9 cellular contexts compared by ENCODE assay signal in the genomic region with DNA sequence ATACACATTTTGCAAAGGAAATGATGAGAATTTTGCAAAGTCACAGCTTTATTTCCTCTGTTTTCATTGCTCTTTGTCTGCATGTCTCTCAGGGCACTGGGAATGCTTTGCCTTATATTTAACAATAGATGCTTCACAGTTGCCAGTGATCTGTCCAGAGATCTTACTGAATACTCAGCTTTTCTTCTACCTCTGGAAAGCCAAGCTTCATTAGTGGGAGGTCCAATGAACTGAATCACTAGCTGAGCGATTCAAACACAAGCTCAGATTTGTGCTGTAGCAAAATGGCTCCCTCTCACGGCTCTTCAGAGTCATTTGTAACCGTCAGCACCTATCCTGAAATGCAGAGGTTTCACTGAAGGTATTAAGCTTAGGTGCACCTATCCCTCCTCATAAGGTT.
A peak's percentile ranks its signal among the peaks of the same experiment; 100 is the strongest.
DNase-seq lines count a peak whose midpoint lies in the region; ATAC-seq, FAIRE-seq and TF ChIP-seq lines count a peak whose summit lies in the region.
"Had no signal": no experiment of that assay in that cellular context is flagged by ENCODE, and none has a peak within 500 bp of the region (broad histone marks: within the 10 kb centered on the region; RNA-seq: fewer than 3 reads in every experiment).

No MANE protein-coding gene starts in this region.

- H2AK9ac ChIP-seq in IMR-90 (replicated peaks; ENCODE audit: low read depth, low read length, poor library complexity) = no peak overlapping the region

- H2BK120ac ChIP-seq in IMR-90 (ENCODE audit: low read depth, low read length) = peak overlapping the region; percentile 90

- H3K9me1 ChIP-seq in IMR-90 (ENCODE audit: insufficient read depth, low read length) = peaks cover 13% of the 10 kb centered on the region

- H3K27ac Mint-ChIP-seq in activated naive CD4-positive, alpha-beta T cell treated with anti-CD3 and anti-CD28 coated beads, Interleukin-2, amount 10 ng/mL, durations not matched to agents 7 days and 5 days = no peak overlapping the region

- H3K9me3 Mint-ChIP-seq in activated T-cell treated with anti-CD3 and anti-CD28 coated beads, Interleukin-2, amount 50 U/mL, for 4 hours = no peaks in the 10 kb centered on the region
- no peaks in the 10 kb centered on the region for H3K9me3 Mint-ChIP-seq in activated naive CD4-positive, alpha-beta T cell treated with anti-CD3 and anti-CD28 coated beads, Interleukin-2, amount 10 ng/mL, durations not matched to agents 7 days and 5 days

- no CpG with 5 or more reads among the region's 3 CpGs for WGBS in IMR-90 (ENCODE audit: extremely low coverage in 2 of 2, insufficient read length in 1 of 2), 2 experiments

- H3K4me3 ChIP-seq in AG04450 (ENCODE audit: low read depth, low read length) (no peak overlapping the region), IMR-90 (ENCODE audit: insufficient read depth, low read depth, low read length) (no peak overlapping the region)

- no peak for DNase-seq in AG04450 (ENCODE audit: low read depth, low spot score)
- DNase-seq in IMR-90 = peak; percentile 87
- DNase-seq in amygdala (lab: John Stamatoyannopoulos, UW) = peak in 30 of 56 donors; percentile 3 to 63 (median 17)
- DNase-seq in activated naive CD4-positive, alpha-beta T cell (lab: John Stamatoyannopoulos, UW) = no peak
- DNase-seq in activated T-cell treated with anti-CD3 and anti-CD28 coated beads, Interleukin-2, amount 50 U/mL, for 4 hours = no peak
- no peak for DNase-seq in activated naive CD4-positive, alpha-beta T cell treated with anti-CD3 and anti-CD28 coated beads, Interleukin-2, amount 10 ng/mL, durations not matched to agents 7 days and 5 days
- DNase-seq: GF-D8 had no signal

- no peak overlapping the region for H3K4me3 Mint-ChIP-seq in activated T-cell treated with anti-CD3 and anti-CD28 coated beads, Interleukin-2, amount 50 U/mL, for 4 hours
- no peak overlapping the region for H3K4me3 Mint-ChIP-seq in activated naive CD4-positive, alpha-beta T cell treated with anti-CD3 and anti-CD28 coated beads, Interleukin-2, amount 10 ng/mL, durations not matched to agents 7 days and 5 days

- peak overlapping the region; percentile 95; the same call in 1 of the 2 replicates for H3K18ac ChIP-seq in IMR-90 (ENCODE audit: low read depth, low read length)

- peak overlapping the region; percentile 59 for H3K4me2 ChIP-seq in IMR-90 (ENCODE audit: low read depth, low read length)

- H4K20me1 ChIP-seq in IMR-90 (ENCODE audit: insufficient read depth, low read length) = no peaks in the 10 kb centered on the region

- no peak overlapping the region; the same call in 2 of the 3 replicates for H2BK15ac ChIP-seq in IMR-90 (ENCODE audit: low read depth, low read length)

- CTCF ChIA-PET in AG04450 (lab: Charles Lee) = interaction anchor here (0.5 to 2.8 kb wide), 26 partner anchors 8 to 652 kb away, joined by 3 to 31 read pairs (median 4); no protein-coding TSS in a partner anchor
- CTCF ChIA-PET in IMR-90 (lab: Yijun Ruan, JAX) = interaction anchor here (0.6 to 1.8 kb wide), 10 partner anchors 13 to 238 kb away, joined by 3 to 16 read pairs (median 3); no protein-coding TSS in a partner anchor
- CTCF ChIA-PET in activated naive CD4-positive, alpha-beta T cell treated with anti-CD3 and anti-CD28 coated beads, Interleukin-2, amount 10 ng/mL, durations not matched to agents 7 days and 5 days (lab: Charles Lee) = interaction anchor here (1.4 kb wide), 1 partner anchor 66 kb away, joined by 3 read pairs; no protein-coding TSS in a partner anchor

- peak; percentile 54 for TF ChIP-seq CTCF in AG04450 (IDR thresholded peaks at IDR 0.05; ENCODE audit: low read depth, low read length)
- TF ChIP-seq CTCF in IMR-90 (conservative IDR thresholded peaks at IDR 0.05; ENCODE audit: low read depth, low read length) = peak; percentile 50

- TF ChIP-seq RAD21 in IMR-90 (IDR thresholded peaks at IDR 0.05; ENCODE audit: low read length) = peak; percentile 64

- H3K4me1 Mint-ChIP-seq in activated T-cell treated with anti-CD3 and anti-CD28 coated beads, Interleukin-2, amount 50 U/mL, for 4 hours (ENCODE audit: low read depth) = no peaks in the 10 kb centered on the region
- H3K4me1 Mint-ChIP-seq in activated naive CD4-positive, alpha-beta T cell treated with anti-CD3 and anti-CD28 coated beads, Interleukin-2, amount 10 ng/mL, durations not matched to agents 7 days and 5 days = no peaks in the 10 kb centered on the region

- H3K9me3 ChIP-seq in AG04450 (ENCODE audit: control insufficient read depth, insufficient read depth, low read length) = no peaks in the 10 kb centered on the region
- no peaks in the 10 kb centered on the region for H3K9me3 ChIP-seq in IMR-90 (ENCODE audit: control insufficient read depth, insufficient read depth, low read length)

- peak overlapping the region in 1 of 2 experiments; percentile 65 for H4K8ac ChIP-seq in IMR-90 (ENCODE audit: low read depth in 2 of 2, low read length in 2 of 2)

- BruUV-seq in IMR-90 (replicated peaks; lab: Mats Ljungman, UMichigan) = no TSS peak

- H3K27ac ChIP-seq in AG04450 (ENCODE audit: low read depth, low read length) = no peak overlapping the region
- H3K27ac ChIP-seq in IMR-90 (ENCODE audit: insufficient read depth, low read length) = peak overlapping the region; percentile 21; the same call in 1 of the 2 replicates

- H4K5ac ChIP-seq in IMR-90 (ENCODE audit: low read depth, low read length) = peak overlapping the region; percentile 94; the same call in 1 of the 2 replicates

- H3K36me3 ChIP-seq in IMR-90 (ENCODE audit: control insufficient read depth, insufficient read depth, low read length) = no peaks in the 10 kb centered on the region

- no peak overlapping the region; the same call in 1 of the 2 replicates for H3K9ac ChIP-seq in IMR-90 (ENCODE audit: low read depth, low read length)

- dilution Hi-C loops in IMR-90 (cut with HindIII; ENCODE audit: low sequenced_read_pairs, unreplicated experiment) = no loop called here

- H4K91ac ChIP-seq in IMR-90 (ENCODE audit: insufficient read depth, low read depth, low read length) = peak overlapping the region; percentile 64

- intact Hi-C loops in IMR-90 (cut with micrococcal nuclease) = loop anchor here (2.0 kb wide), 1 partner anchor 218 kb away; no protein-coding TSS in a partner anchor

- H3K4me1 ChIP-seq in IMR-90 (ENCODE audit: control insufficient read depth, insufficient read depth, low read length) = peaks cover 8% of the 10 kb centered on the region

- H3K23ac ChIP-seq in IMR-90 (ENCODE audit: low read depth, low read length) = peak overlapping the region; percentile 44; the same call in 1 of the 2 replicates

- peak; percentile 93 for FAIRE-seq in islet of Langerhans (lab: Jason Lieb, UNC)

- peak overlapping the region; percentile 60; the same call in 1 of the 2 replicates for H2BK20ac ChIP-seq in IMR-90 (ENCODE audit: low read depth, low read length)

- H3K27me3 ChIP-seq in AG04450 (ENCODE audit: control insufficient read depth, insufficient read depth, low read length) (no peaks in the 10 kb centered on the region), IMR-90 (ENCODE audit: control insufficient read depth, insufficient read depth, low read length) (no peaks in the 10 kb centered on the region)

- H3K79me1 ChIP-seq in IMR-90 (ENCODE audit: low read depth in 1 of 2, low read length in 2 of 2) = peaks cover 26 to 32% of the 10 kb centered on the region in 2 experiments

- H3K36me3 Mint-ChIP-seq in activated T-cell treated with anti-CD3 and anti-CD28 coated beads, Interleukin-2, amount 50 U/mL, for 4 hours (ENCODE audit: insufficient read depth) = no peaks in the 10 kb centered on the region
- H3K36me3 Mint-ChIP-seq in activated naive CD4-positive, alpha-beta T cell treated with anti-CD3 and anti-CD28 coated beads, Interleukin-2, amount 10 ng/mL, durations not matched to agents 7 days and 5 days = no peaks in the 10 kb centered on the region

- POLR2A ChIA-PET in AG04450 (lab: Yijun Ruan, JAX) (interaction anchor here (0.5 kb wide), 1 partner anchor 804 kb away, joined by 4 read pairs; no protein-coding TSS in a partner anchor), IMR-90 (lab: Charles Lee; ENCODE audit: unreplicated experiment) (no interaction called here)

- in situ Hi-C loops in IMR-90 (cut with MboI; ENCODE audit: low sequenced_read_pairs) = loop anchor here (10.0 kb wide), 1 partner anchor 202 kb away; no protein-coding TSS in a partner anchor

- H3K4ac ChIP-seq in IMR-90 (ENCODE audit: low read depth, low read length) = peak overlapping the region; percentile 88; the same call in 1 of the 2 replicates

- 0 out of 2 replicates have a peak overlapping the region, but pooled peaks have one; percentile 12 for H3K56ac ChIP-seq in IMR-90 (ENCODE audit: extremely low read depth, insufficient read depth, low read length)

- no peak overlapping the region for H2AK5ac ChIP-seq in IMR-90 (ENCODE audit: low read depth, low read length)

- H3K27me3 Mint-ChIP-seq in activated T-cell treated with anti-CD3 and anti-CD28 coated beads, Interleukin-2, amount 50 U/mL, for 4 hours (ENCODE audit: low read depth) = peaks cover under 1% of the 10 kb centered on the region
- H3K27me3 Mint-ChIP-seq in activated naive CD4-positive, alpha-beta T cell treated with anti-CD3 and anti-CD28 coated beads, Interleukin-2, amount 10 ng/mL, durations not matched to agents 7 days and 5 days = no peaks in the 10 kb centered on the region

- H2AFZ ChIP-seq in IMR-90 (replicated peaks; ENCODE audit: low read length, poor library complexity) = no peak overlapping the region

- no peak for TF ChIP-seq POLR2A in IMR-90 (IDR thresholded peaks at IDR 0.05; ENCODE audit: low read depth, low read length)

- H2BK5ac ChIP-seq in IMR-90 (ENCODE audit: low read depth, low read length, poor library complexity, severe bottlenecking) = peak overlapping the region; percentile 90

- ATAC-seq in IMR-90 (ENCODE audit: low read depth) (peak; percentile 87), HG03457 (IDR thresholded peaks at IDR 0.05; ENCODE audit: unreplicated experiment) (no peak)
- ATAC-seq in activated T-cell treated with anti-CD3 and anti-CD28 coated beads, Interleukin-2, amount 50 U/mL, for 4 hours = no peak

- H3K14ac ChIP-seq in IMR-90 (replicated peaks; ENCODE audit: low read depth, low read length) = peak overlapping the region; percentile 51; the same call in 1 of the 2 replicates

TF ChIP-seq in IMR-90, 13 proteins besides CTCF, POLR2A, EP300 and RAD21:
- TF ChIP-seq SMC3 (IDR thresholded peaks at IDR 0.05; ENCODE audit: low read depth, low read length) (peak; percentile 41), FOS (IDR thresholded peaks at IDR 0.05; ENCODE audit: low read depth, low read length) (no peak)
TF ChIP-seq in IMR-90: peak in this region for 1.

Comparison
In these comparisons a context has a peak if more than half of its experiments do, and no peak if none do; other contexts are left out.
1. DNase-seq: peak in IMR-90 (single experiment) and amygdala (30 of 56); none in AG04450 (single experiment), activated naive CD4-positive, alpha-beta T cell (0 of 4), activated T-cell treated with anti-CD3 and anti-CD28 coated beads, Interleukin-2, amount 50 U/mL, for 4 hours (single experiment) and activated naive CD4-positive, alpha-beta T cell treated with anti-CD3 and anti-CD28 coated beads, Interleukin-2, amount 10 ng/mL, durations not matched to agents 7 days and 5 days (single experiment).